ENCODE assay signal across 17 cellular contexts in the genomic region with DNA sequence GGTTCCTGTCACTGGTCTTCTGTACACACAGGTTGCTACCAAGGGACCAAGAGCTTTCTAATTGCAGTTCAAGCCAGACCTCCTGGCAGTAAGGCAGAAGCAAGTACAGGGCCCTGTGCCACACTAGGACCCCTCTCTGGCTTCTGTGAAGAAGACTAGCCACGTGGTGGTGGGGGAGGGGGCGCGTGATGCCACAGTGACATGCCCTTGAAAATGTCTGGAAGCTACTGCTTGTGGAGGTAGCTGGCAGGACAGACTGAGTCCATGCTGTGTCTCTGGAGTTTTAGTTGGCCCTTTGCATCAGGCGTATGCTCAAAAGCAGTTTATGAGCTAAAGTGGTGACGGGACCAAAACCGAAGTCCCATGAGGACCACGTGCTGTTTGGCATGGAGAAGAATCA.
"Had no signal": no experiment of that assay in that cellular context is flagged by ENCODE, and none has a peak within 500 bp of the region (broad histone marks: within the 10 kb centered on the region; RNA-seq: fewer than 3 reads in every experiment).

No MANE protein-coding gene starts in this region.

- H3K36me3 ChIP-seq: prostate gland had no signal

- H3K27ac ChIP-seq: epithelial cell of prostate, prostate gland had no signal

- H3K27ac Mint-ChIP-seq: activated CD8-positive, alpha-beta T cell treated with anti-CD3 and anti-CD28 coated beads, Interleukin-2, amount 10 ng/mL, durations not matched to agents 7 days and 5 days had no signal

- H3K9me3 ChIP-seq: prostate gland, testis had no signal

- H3K4me3 ChIP-seq: lung, prostate gland, testis had no signal

- H3K36me3 Mint-ChIP-seq: naive thymus-derived CD4-positive, alpha-beta T cell had no signal

- DNase-seq: activated CD4-positive, alpha-beta T cell treated with anti-CD3 and anti-CD28 coated beads for 48 hours; activated CD8-positive, alpha-beta memory T cell treated with anti-CD3 and anti-CD28 coated beads, Interleukin-2, amount 50 U/mL, for 48 hours; activated CD8-positive, alpha-beta T cell treated with anti-CD3 and anti-CD28 coated beads, Interleukin-2, amount 10 ng/mL, durations not matched to agents 7 days and 5 days; activated naive CD4-positive, alpha-beta T cell; aorta; hippocampal formation; kidney glomerular epithelial cell; naive thymus-derived CD4-positive, alpha-beta T cell; occipital lobe; stimulated activated CD4-positive, alpha-beta T cell treated with anti-CD3 and anti-CD28 coated beads, Interleukin-4, amount 100 ng/mL, for 1 hour; stimulated activated CD8-positive, alpha-beta memory T cell treated with anti-CD3 and anti-CD28 coated beads, Interleukin-4, amount 100 ng/mL, for 48 hours; stimulated activated naive CD8-positive, alpha-beta T cell treated with anti-CD3 and anti-CD28 coated beads, Interleukin-15, Interleukin-2, amounts not matched to agents 100 U/mL and 50 U/mL, for 24 hours; T1000; testis had no signal

- H3K4me1 ChIP-seq: prostate gland, testis had no signal

- H3K4me3 Mint-ChIP-seq: activated CD8-positive, alpha-beta T cell treated with anti-CD3 and anti-CD28 coated beads, Interleukin-2, amount 10 ng/mL, durations not matched to agents 7 days and 5 days; naive thymus-derived CD4-positive, alpha-beta T cell had no signal

- H3K27me3 ChIP-seq: testis had no signal
